1 cellular context compared by ENCODE assay signal in the genomic region with DNA sequence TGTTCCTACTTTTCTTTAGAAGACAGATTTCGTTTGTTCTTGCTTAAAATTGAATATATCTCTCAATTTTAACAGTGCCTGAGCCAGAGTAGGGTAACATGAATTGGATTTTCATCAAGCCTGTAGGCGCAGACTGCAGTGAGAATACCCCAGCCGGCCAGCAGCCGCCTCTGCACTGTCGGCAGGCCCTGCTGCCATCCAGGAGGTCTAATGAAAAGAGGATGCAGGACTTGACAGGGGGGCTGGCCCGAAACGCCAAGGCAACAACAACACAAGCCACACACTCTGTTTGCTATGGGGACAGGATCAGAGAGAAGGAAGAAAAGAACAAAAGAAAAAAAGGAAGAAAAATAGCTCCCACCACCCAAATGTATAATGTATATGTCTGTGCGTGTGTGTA.
TF ChIP-seq lines count a peak whose summit lies in the region.

No MANE protein-coding gene starts in this region.

TF ChIP-seq in SK-N-SH treated with all-trans-retinoic acid at 6 μM for 48 hours, 23 proteins besides CTCF, POLR2A, EP300 and RAD21 (continued from another document):
- TF ChIP-seq ISL1 (CRISPR knock-in tag; IDR thresholded peaks at IDR 0.05) (no peak), OSR1 (CRISPR knock-in tag; IDR thresholded peaks at IDR 0.05) (no peak), ZFP30 (CRISPR knock-in tag; IDR thresholded peaks at IDR 0.05) (no peak)
- TF ChIP-seq, protein P1, sequence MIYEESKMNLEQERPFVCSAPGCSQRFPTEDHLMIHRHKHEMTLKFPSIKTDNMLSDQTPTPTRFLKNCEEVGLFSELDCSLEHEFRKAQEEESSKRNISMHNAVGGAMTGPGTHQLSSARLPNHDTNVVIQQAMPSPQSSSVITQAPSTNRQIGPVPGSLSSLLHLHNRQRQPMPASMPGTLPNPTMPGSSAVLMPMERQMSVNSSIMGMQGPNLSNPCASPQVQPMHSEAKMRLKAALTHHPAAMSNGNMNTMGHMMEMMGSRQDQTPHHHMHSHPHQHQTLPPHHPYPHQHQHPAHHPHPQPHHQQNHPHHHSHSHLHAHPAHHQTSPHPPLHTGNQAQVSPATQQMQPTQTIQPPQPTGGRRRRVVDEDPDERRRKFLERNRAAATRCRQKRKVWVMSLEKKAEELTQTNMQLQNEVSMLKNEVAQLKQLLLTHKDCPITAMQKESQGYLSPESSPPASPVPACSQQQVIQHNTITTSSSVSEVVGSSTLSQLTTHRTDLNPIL (CRISPR knock-in tag; IDR thresholded peaks at IDR 0.05; ENCODE audit: low read depth) = no peak
